ENCODE assay signal across 18 cellular contexts in genomic region chr5:98168862-98169261, GRCh38.
A peak's percentile ranks its signal among the peaks of the same experiment; 100 is the strongest.
DNase-seq lines count a peak whose midpoint lies in the region; ATAC-seq and TF ChIP-seq lines count a peak whose summit lies in the region.
"Had no signal": no experiment of that assay in that cellular context is flagged by ENCODE, and none has a peak within 500 bp of the region (broad histone marks: within the 10 kb centered on the region; RNA-seq: fewer than 3 reads in every experiment).

No MANE protein-coding gene starts in this region.

- H3K4me2 ChIP-seq in GM23248 (ENCODE audit: unreplicated experiment) (no peak overlapping the region), PC-3 (ENCODE audit: low read length) (no peak overlapping the region), mammary epithelial cell (ENCODE audit: insufficient read depth, low read depth, low read length) (no peak overlapping the region)

- POLR2A ChIA-PET in PC-3 (lab: Charles Lee; ENCODE audit: unreplicated experiment): no interaction called here

- in situ Hi-C loops in GM23248 (cut with MboI) (no loop called here), mammary epithelial cell (cut with MboI; ENCODE audit: low sequenced_read_pairs in 2 of 2) (no loop called here)

- TF ChIP-seq CTCF in PC-3 (conservative IDR thresholded peaks at IDR 0.05; ENCODE audit: low read depth, low read length) (no peak), mammary epithelial cell (conservative IDR thresholded peaks at IDR 0.05 in 1 of 2, IDR thresholded peaks at IDR 0.05 in 1 of 2; ENCODE audit: extremely low read depth in 1 of 2, insufficient read depth in 1 of 2, low read depth in 1 of 2, low read length in 2 of 2) (no peak), fibroblast of mammary gland (conservative IDR thresholded peaks at IDR 0.05; ENCODE audit: control insufficient read depth, insufficient read depth, low read depth, low read length) (no peak)

- no peak for DNase-seq in GM23248
- peak; percentile 29 for DNase-seq in PC-3
- peak; percentile 6 for DNase-seq in mammary epithelial cell
- peak; percentile 4 for DNase-seq in fibroblast of mammary gland (ENCODE audit: low read depth)
- DNase-seq in OCI-M2 (lab: John Stamatoyannopoulos, UW; ENCODE audit: unreplicated experiment): no peak
- no peak for DNase-seq in anterior cingulate cortex (lab: John Stamatoyannopoulos, UW)
- DNase-seq: C1 segment of cervical spinal cord; Calu3; CD4-positive, alpha-beta memory T cell; COR-L47; DMS53; DMS79 treated with DMSO at 0.1 percent for 48 hours; GDM1; GOT3; HFFc6 had no signal

- H3F3A ChIP-seq in GM23248 (ENCODE audit: insufficient read depth) (no peaks in the 10 kb centered on the region), PC-3 (ENCODE audit: low read length, unreplicated experiment) (no peaks in the 10 kb centered on the region)

- dilution Hi-C loops in mammary epithelial cell (cut with HindIII; ENCODE audit: low sequenced_read_pairs): no loop called here

- intact Hi-C loops in PC-3 (cut with micrococcal nuclease): no loop called here
- intact Hi-C loops in mammary epithelial cell (cut with micrococcal nuclease): no loop called here

- H3K36me3 ChIP-seq in GM23248 (ENCODE audit: low read depth) (no peaks in the 10 kb centered on the region), PC-3 (ENCODE audit: low read depth, low read length) (no peaks in the 10 kb centered on the region), mammary epithelial cell (ENCODE audit: insufficient read depth, low read length) (no peaks in the 10 kb centered on the region)
- H3K36me3 ChIP-seq: HAP-1 had no signal

- H3K4me3 ChIP-seq in GM23248 (no peak overlapping the region), PC-3 (ENCODE audit: low read length) (no peak overlapping the region), mammary epithelial cell (replicated peaks in 1 of 3; ENCODE audit: insufficient read depth in 1 of 3, low read depth in 2 of 3, low read length in 3 of 3) (no peak overlapping the region), fibroblast of mammary gland (ENCODE audit: control insufficient read depth, low read depth, low read length) (no peak overlapping the region)
- H3K4me3 ChIP-seq: GM12878, HAP-1 had no signal

- BruUV-seq in PC-3 (replicated peaks; lab: Mats Ljungman, UMichigan) (no TSS peak), mammary epithelial cell (replicated peaks; lab: Mats Ljungman, UMichigan) (no TSS peak)

- H2AFZ ChIP-seq in GM23248 (peak overlapping the region; percentile 5; the same call in 1 of the 2 replicates), PC-3 (ENCODE audit: low read length) (no peak overlapping the region), mammary epithelial cell (ENCODE audit: low read depth, low read length) (no peak overlapping the region)

- H3K27ac ChIP-seq in GM23248: no peak overlapping the region
- H3K27ac ChIP-seq in PC-3 (ENCODE audit: low read length): no peak overlapping the region
- no peak overlapping the region for H3K27ac ChIP-seq in mammary epithelial cell (ENCODE audit: insufficient read depth, low read depth, low read length)

- CTCF ChIA-PET in PC-3 (lab: Charles Lee) (no interaction called here), mammary epithelial cell (lab: Charles Lee; ENCODE audit: low non-redundant PET) (interaction anchor here (0.7 kb wide), 1 partner anchor 61 kb away, joined by 4 read pairs; no protein-coding TSS in a partner anchor)

- H3K9me3 ChIP-seq in GM23248 (ENCODE audit: low read depth): no peaks in the 10 kb centered on the region
- no peaks in the 10 kb centered on the region for H3K9me3 ChIP-seq in PC-3 (ENCODE audit: low read length)
- no peaks in the 10 kb centered on the region for H3K9me3 ChIP-seq in mammary epithelial cell (replicated peaks; ENCODE audit: insufficient read depth, low read length)
- H3K9me3 ChIP-seq: HAP-1 had no signal

- peaks cover 4% of the 10 kb centered on the region; the same call in 1 of the 2 replicates for H3K4me1 ChIP-seq in GM23248 (ENCODE audit: insufficient read depth)
- H3K4me1 ChIP-seq in PC-3 (ENCODE audit: insufficient read depth, low read length): peaks cover 9% of the 10 kb centered on the region; the same call in 1 of the 2 replicates
- H3K4me1 ChIP-seq in mammary epithelial cell (ENCODE audit: insufficient read depth, low read length): peaks cover 7% of the 10 kb centered on the region
- H3K4me1 ChIP-seq: HAP-1 had no signal

- H3K9ac ChIP-seq in GM23248 (no peak overlapping the region), PC-3 (ENCODE audit: low read length) (no peak overlapping the region), mammary epithelial cell (ENCODE audit: insufficient read depth, low read length) (no peak overlapping the region)

- ATAC-seq in PC-3: no peak
- ATAC-seq in GM21447 (IDR thresholded peaks at IDR 0.05; ENCODE audit: unreplicated experiment): no peak
- ATAC-seq: GM12878 had no signal

- 11 to 16% methylated on average over 2 of the region's 2 CpGs for WGBS in GM23248 (ENCODE audit: low coverage in 1 of 2, low lambda C conversion rate in 2 of 2, missing lambda C conversion rate in 2 of 2), 2 experiments
- WGBS in mammary epithelial cell (ENCODE audit: low coverage, missing lambda C conversion rate): 59% methylated on average over 2 of the region's 2 CpGs

- H4K20me1 ChIP-seq in GM23248 (ENCODE audit: insufficient read depth) (no peaks in the 10 kb centered on the region), PC-3 (ENCODE audit: low read length) (no peaks in the 10 kb centered on the region), mammary epithelial cell (ENCODE audit: insufficient read depth, low read length) (no peaks in the 10 kb centered on the region)

- H3K9me2 ChIP-seq in GM23248 (ENCODE audit: insufficient read depth) (no peaks in the 10 kb centered on the region), PC-3 (replicated peaks; ENCODE audit: low read length) (no peaks in the 10 kb centered on the region)

- H3K27me3 ChIP-seq in GM23248 (replicated peaks; ENCODE audit: insufficient read depth) (no peaks in the 10 kb centered on the region), PC-3 (ENCODE audit: low read length) (no peaks in the 10 kb centered on the region), mammary epithelial cell (ENCODE audit: insufficient read depth, low read length) (no peaks in the 10 kb centered on the region)

- H3K79me2 ChIP-seq in GM23248 (ENCODE audit: insufficient read depth) (no peaks in the 10 kb centered on the region), PC-3 (ENCODE audit: low read length) (no peaks in the 10 kb centered on the region), mammary epithelial cell (ENCODE audit: insufficient read depth, low read length) (no peaks in the 10 kb centered on the region)

Comparison
In these comparisons a context has a peak if more than half of its experiments do, and no peak if none do; other contexts are left out.
1. DNase-seq: peak in PC-3 (single experiment), mammary epithelial cell (single experiment) and fibroblast of mammary gland (single experiment); none in GM23248 (single experiment), OCI-M2 (single experiment) and anterior cingulate cortex (0 of 58).